ENCODE assay signal across 8 cellular contexts in genomic region chr1:47738560-47739182, GRCh38.
DNase-seq lines count a peak whose midpoint lies in the region; ATAC-seq and TF ChIP-seq lines count a peak whose summit lies in the region.

No MANE protein-coding gene starts in this region.

- no peak for TF ChIP-seq POLR2A in tibial nerve (IDR thresholded peaks at IDR 0.05)

- H3K36me3 ChIP-seq in Loucy (ENCODE audit: insufficient read depth, low read length) (no peaks in the 10 kb centered on the region), tibial nerve (no peaks in the 10 kb centered on the region)

- H2AFZ ChIP-seq in Loucy (ENCODE audit: low read length): no peak overlapping the region

- H3K4me3 ChIP-seq in Loucy (ENCODE audit: low read length, poor library complexity, severe bottlenecking): no peak overlapping the region
- H3K4me3 ChIP-seq in tibial nerve: no peak overlapping the region

- H4K20me1 ChIP-seq in Loucy (ENCODE audit: insufficient read depth, low read length, poor library complexity, severe bottlenecking): no peaks in the 10 kb centered on the region

- peak; percentile 81 for TF ChIP-seq CTCF in Loucy (conservative IDR thresholded peaks at IDR 0.05; ENCODE audit: low read length)
- TF ChIP-seq CTCF in tibial nerve (IDR thresholded peaks at IDR 0.05): peak; percentile 56 to 78 (median 62)

- H3F3A ChIP-seq in Loucy (ENCODE audit: low read depth): no peaks in the 10 kb centered on the region

- TF ChIP-seq EP300 in tibial nerve (IDR thresholded peaks at IDR 0.05): no peak

- H3K9me3 ChIP-seq in Loucy (ENCODE audit: insufficient read depth, low read depth, low read length): no peaks in the 10 kb centered on the region
- H3K9me3 ChIP-seq in tibial nerve: peaks cover 0 to 9% (median 0%) of the 10 kb centered on the region in 4 donors

- no peaks in the 10 kb centered on the region for H3K79me2 ChIP-seq in Loucy (ENCODE audit: insufficient read depth, low read length)

- no peaks in the 10 kb centered on the region for H3K27me3 ChIP-seq in Loucy (ENCODE audit: insufficient read depth, low read length, poor library complexity, severe bottlenecking)
- H3K27me3 ChIP-seq in tibial nerve: peaks cover 0 to 4% of the 10 kb centered on the region in 2 donors

- no peak overlapping the region for H3K27ac ChIP-seq in tibial nerve

- H3K4me1 ChIP-seq in Loucy (ENCODE audit: insufficient read depth, low read length, poor library complexity, severe bottlenecking): no peaks in the 10 kb centered on the region
- H3K4me1 ChIP-seq in tibial nerve: peaks cover 0 to 4% (median 0%) of the 10 kb centered on the region in 4 donors

- DNase-seq in DMS114 treated with DMSO at 0.1 percent for 48 hours (lab: John Stamatoyannopoulos, UW; ENCODE audit: unreplicated experiment) (peak; percentile 7), astrocyte of the hippocampus (ENCODE audit: low read depth, low spot score) (peak; percentile 77), inferior parietal cortex (ENCODE audit: extremely low spot score) (peak; percentile 43), tibial nerve (ENCODE audit: low spot score in 2 of 2) (peak in 1 of 2 donors; percentile 52)
- no peak for DNase-seq in activated CD8-positive, alpha-beta memory T cell treated with anti-CD3 and anti-CD28 coated beads, Interleukin-2, amount 50 U/mL, for 48 hours

- 14 to 25% methylated on average over 8 of the region's 8 CpGs for WGBS in tibial nerve, 2 donors

- ATAC-seq in GM19452 (IDR thresholded peaks at IDR 0.05; ENCODE audit: unreplicated experiment) (no peak), HG02678 (IDR thresholded peaks at IDR 0.05; ENCODE audit: unreplicated experiment) (no peak)

- no peaks in the 10 kb centered on the region for H3K9me2 ChIP-seq in Loucy (replicated peaks; ENCODE audit: low read depth, low read length)

- no peak overlapping the region for H3K9ac ChIP-seq in Loucy (ENCODE audit: low read depth, low read length, poor library complexity, severe bottlenecking)

- no peak overlapping the region for H3K4me2 ChIP-seq in Loucy (ENCODE audit: low read depth, low read length, poor library complexity, severe bottlenecking)
